In genomic region chr1:19435851-19436465, GRCh38 we compare ENCODE assay signal across 8 cellular contexts.
DNase-seq lines count a peak whose midpoint lies in the region; ATAC-seq and TF ChIP-seq lines count a peak whose summit lies in the region.

No MANE protein-coding gene starts in this region.

- H3K9me3 ChIP-seq in RWPE2 (ENCODE audit: severe bottlenecking) (no peaks in the 10 kb centered on the region), duodenal mucosa (ENCODE audit: control insufficient read depth in 1 of 2, low read length in 2 of 2) (no peaks in the 10 kb centered on the region), parathyroid adenoma (ENCODE audit: control insufficient read depth, low read length) (no peaks in the 10 kb centered on the region)

- H3K4me3 ChIP-seq in RWPE2 (ENCODE audit: severe bottlenecking) = no peak overlapping the region
- no peak overlapping the region for H3K4me3 ChIP-seq in duodenal mucosa (ENCODE audit: low read depth in 1 of 2, low read length in 2 of 2)
- H3K4me3 ChIP-seq in parathyroid adenoma (ENCODE audit: low read depth, low read length) = no peak overlapping the region

- no peak for ATAC-seq in RWPE2 (ENCODE audit: low read depth)

- H3K4me2 ChIP-seq in parathyroid adenoma (ENCODE audit: low read length) = peak overlapping the region; percentile 35

- H3K27me3 ChIP-seq in RWPE2 (ENCODE audit: insufficient read depth, poor library complexity, severe bottlenecking) (no peaks in the 10 kb centered on the region), duodenal mucosa (ENCODE audit: control insufficient read depth in 1 of 2, insufficient read depth in 2 of 2, low read length in 2 of 2) (no peaks in the 10 kb centered on the region), parathyroid adenoma (ENCODE audit: control insufficient read depth, insufficient read depth, low read length) (no peaks in the 10 kb centered on the region)

- TF ChIP-seq CTCF in RWPE2 (IDR thresholded peaks at IDR 0.05; ENCODE audit: poor library complexity, severe bottlenecking) (no peak), parathyroid adenoma (IDR thresholded peaks at IDR 0.05) (no peak)

- H3K9ac ChIP-seq in duodenal mucosa (ENCODE audit: low read depth in 1 of 2, low read length in 2 of 2) (no peak overlapping the region), parathyroid adenoma (no peak overlapping the region)

- H3K4me1 ChIP-seq in RWPE2 (ENCODE audit: insufficient read depth, poor library complexity, severe bottlenecking) (peaks cover 60% of the 10 kb centered on the region), duodenal mucosa (ENCODE audit: control insufficient read depth in 1 of 2, insufficient read depth in 2 of 2, low read length in 2 of 2) (peaks cover 49 to 66% of the 10 kb centered on the region in 2 donors), parathyroid adenoma (peaks cover 18% of the 10 kb centered on the region)

- H3K36me3 ChIP-seq in RWPE2 (ENCODE audit: low read depth) (peaks cover 29% of the 10 kb centered on the region), duodenal mucosa (ENCODE audit: control insufficient read depth in 1 of 2, insufficient read depth in 2 of 2, low read length in 2 of 2) (peaks cover 0 to 16% of the 10 kb centered on the region in 2 donors), parathyroid adenoma (ENCODE audit: control insufficient read depth, insufficient read depth, low read length) (no peaks in the 10 kb centered on the region)

- no peak overlapping the region for H2AFZ ChIP-seq in parathyroid adenoma

- DNase-seq in AG20443 (ENCODE audit: low spot score) (peak; percentile 60), RWPE2 (ENCODE audit: low spot score) (no peak), cerebellar nuclear complex (lab: John Stamatoyannopoulos, UW) (no peak), NCI-H2081 (lab: John Stamatoyannopoulos, UW) (no peak), anterior cingulate cortex (lab: John Stamatoyannopoulos, UW) (no peak), GF-D8 (lab: John Stamatoyannopoulos, UW) (no peak)

- peak overlapping the region; percentile 81 for H3K27ac ChIP-seq in RWPE2 (ENCODE audit: poor library complexity, severe bottlenecking)
- peak overlapping the region; percentile 3 for H3K27ac ChIP-seq in duodenal mucosa (ENCODE audit: low read depth, low read length)
- no peak overlapping the region for H3K27ac ChIP-seq in parathyroid adenoma

- H3K79me2 ChIP-seq in parathyroid adenoma = peaks cover 11% of the 10 kb centered on the region
